27 cellular contexts compared by ENCODE assay signal in the genomic region with DNA sequence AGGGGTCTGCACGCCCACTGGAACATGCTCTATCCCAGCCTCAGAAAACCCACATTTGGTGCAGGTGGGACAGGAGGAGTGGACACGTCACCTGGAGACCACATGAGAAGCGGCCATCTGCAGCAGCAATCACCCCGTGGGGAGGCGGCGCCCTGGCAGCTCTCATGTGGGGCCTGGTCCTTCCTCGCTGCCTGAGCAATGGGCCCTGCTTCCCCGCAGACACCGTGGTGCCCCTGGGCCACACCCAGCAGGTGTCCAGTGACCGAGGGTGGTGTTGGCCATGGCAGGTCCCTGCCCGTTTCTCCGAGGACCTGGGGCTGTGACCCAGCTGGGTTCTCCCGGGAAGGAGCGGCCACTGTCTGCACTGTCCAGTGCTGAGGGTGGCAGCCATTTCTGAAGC.
"Had no signal": no experiment of that assay in that cellular context is flagged by ENCODE, and none has a peak within 500 bp of the region (broad histone marks: within the 10 kb centered on the region; RNA-seq: fewer than 3 reads in every experiment).

No MANE protein-coding gene starts in this region.

- H3K36me3 ChIP-seq: brain microvascular endothelial cell, cardiac muscle cell, Peyer's patch, SJSA1 had no signal

- H3K27ac Mint-ChIP-seq: activated CD4-positive, alpha-beta memory T cell treated with anti-CD3 and anti-CD28 coated beads for 36 hours; activated naive CD4-positive, alpha-beta T cell treated with anti-CD3 and anti-CD28 coated beads, Interleukin-2, amount 10 ng/mL, durations not matched to agents 7 days and 5 days; activated T-cell treated with anti-CD3 and anti-CD28 coated beads, Interleukin-2, amount 50 U/mL, for 72 hours; activated T-helper 2 cell treated with anti-CD3 and anti-CD28 coated beads, Interferon-gamma antibody, Interleukin-2, Interleukin-4, amounts not matched to agents 10 μg/mL and 5 μg/mL and 100 μg/mL, durations not matched to agents 14 hours and 24 hours and 36 hours; T-helper 1 cell treated with Interleukin-12 subunit alpha and Interleukin-12 subunit beta and Interleukin-4 antibody, amounts not matched to agents 30 μg/mL and 1 μg/mL, for 36 hours had no signal

- H3K27me3 ChIP-seq: cardiac muscle cell, Peyer's patch, SJSA1 had no signal

- H3K27ac ChIP-seq: brain microvascular endothelial cell, cardiac muscle cell, KMS-11, Peyer's patch, SJSA1 had no signal

- H3K9ac ChIP-seq: KMS-11 had no signal

- H3K9me3 ChIP-seq: Peyer's patch, SJSA1 had no signal

- H3K27me3 Mint-ChIP-seq: activated CD4-positive, alpha-beta memory T cell treated with anti-CD3 and anti-CD28 coated beads for 36 hours; activated CD4-positive, alpha-beta T cell treated with anti-CD3 and anti-CD28 coated beads, Interleukin-2, amount 10 ng/mL, durations not matched to agents 24 days and 14 days; activated naive CD4-positive, alpha-beta T cell treated with anti-CD3 and anti-CD28 coated beads, Interleukin-2, amount 10 ng/mL, durations not matched to agents 7 days and 5 days; activated naive CD8-positive, alpha-beta T cell treated with anti-CD3 and anti-CD28 coated beads for 36 hours had no signal

- ATAC-seq: activated CD4-positive, CD25-positive, alpha-beta regulatory T cell treated with anti-CD3 and anti-CD28 coated beads, Interleukin-2, amount 50 U/mL, for 24 hours; activated T-cell treated with anti-CD3 and anti-CD28 coated beads, Interleukin-2, amount 50 U/mL, for 72 hours; SK-N-SH treated with all-trans-retinoic acid at 6 μM for 48 hours had no signal

- H3K9me3 Mint-ChIP-seq: activated CD4-positive, alpha-beta memory T cell treated with anti-CD3 and anti-CD28 coated beads for 36 hours; activated CD4-positive, alpha-beta T cell treated with anti-CD3 and anti-CD28 coated beads, Interleukin-2, amount 10 ng/mL, durations not matched to agents 24 days and 14 days; activated naive CD4-positive, alpha-beta T cell treated with anti-CD3 and anti-CD28 coated beads, Interleukin-2, amount 10 ng/mL, durations not matched to agents 7 days and 5 days; activated naive CD8-positive, alpha-beta T cell treated with anti-CD3 and anti-CD28 coated beads for 36 hours; activated T-cell treated with anti-CD3 and anti-CD28 coated beads, Interleukin-2, amount 50 U/mL, for 72 hours; activated T-helper 2 cell treated with anti-CD3 and anti-CD28 coated beads, Interferon-gamma antibody, Interleukin-2, Interleukin-4, amounts not matched to agents 10 μg/mL and 5 μg/mL and 100 μg/mL, durations not matched to agents 14 hours and 24 hours and 36 hours; T-helper 1 cell treated with Interleukin-12 subunit alpha and Interleukin-12 subunit beta and Interleukin-4 antibody, amounts not matched to agents 30 μg/mL and 1 μg/mL, for 36 hours had no signal

- H3K4me3 ChIP-seq: cardiac muscle cell, Peyer's patch, SJSA1 had no signal

- H3K4me3 Mint-ChIP-seq: activated CD4-positive, alpha-beta memory T cell treated with anti-CD3 and anti-CD28 coated beads for 36 hours; activated CD4-positive, alpha-beta T cell treated with anti-CD3 and anti-CD28 coated beads, Interleukin-2, amount 10 ng/mL, durations not matched to agents 24 days and 14 days; activated naive CD4-positive, alpha-beta T cell treated with anti-CD3 and anti-CD28 coated beads, Interleukin-2, amount 10 ng/mL, durations not matched to agents 7 days and 5 days; activated naive CD8-positive, alpha-beta T cell treated with anti-CD3 and anti-CD28 coated beads for 36 hours; activated T-cell treated with anti-CD3 and anti-CD28 coated beads, Interleukin-2, amount 50 U/mL, for 72 hours; T-helper 1 cell treated with Interleukin-12 subunit alpha and Interleukin-12 subunit beta and Interleukin-4 antibody, amounts not matched to agents 30 μg/mL and 1 μg/mL, for 36 hours had no signal

- DNase-seq: activated CD4-positive, alpha-beta memory T cell treated with anti-CD3 and anti-CD28 coated beads for 36 hours; activated CD4-positive, alpha-beta T cell treated with anti-CD3 and anti-CD28 coated beads, Interleukin-2, amount 10 ng/mL, durations not matched to agents 24 days and 14 days; activated CD8-positive, alpha-beta memory T cell treated with anti-CD3 and anti-CD28 coated beads for 24 hours; activated gamma-delta T cell treated with Interleukin-2 at 50 U/mL for 16 hours; activated naive CD4-positive, alpha-beta T cell treated with anti-CD3 and anti-CD28 coated beads, Interleukin-2, amount 10 ng/mL, durations not matched to agents 7 days and 5 days; activated naive CD8-positive, alpha-beta T cell treated with anti-CD3 and anti-CD28 coated beads for 36 hours; activated T-cell treated with anti-CD3 and anti-CD28 coated beads, Interleukin-2, amount 50 U/mL, for 72 hours; brain microvascular endothelial cell; NCI-H1092; NCI-H1417 treated with DMSO at 0.1 percent for 48 hours; NCI-H1694; NCI-H2029; NCI-H2107; NCI-H2171 treated with DMSO at 0.1 percent for 48 hours; NCI-H345; NCI-H510A treated with DMSO at 0.1 percent for 48 hours; NCI-H69; NK-92 treated with Interleukin-12 subunit alpha and Interleukin-12 subunit beta, amount 100 ng/mL, for 24 hours; SHP77 had no signal

- H3K4me2 ChIP-seq: KMS-11 had no signal
